15 cellular contexts compared by ENCODE assay signal in the genomic region with DNA sequence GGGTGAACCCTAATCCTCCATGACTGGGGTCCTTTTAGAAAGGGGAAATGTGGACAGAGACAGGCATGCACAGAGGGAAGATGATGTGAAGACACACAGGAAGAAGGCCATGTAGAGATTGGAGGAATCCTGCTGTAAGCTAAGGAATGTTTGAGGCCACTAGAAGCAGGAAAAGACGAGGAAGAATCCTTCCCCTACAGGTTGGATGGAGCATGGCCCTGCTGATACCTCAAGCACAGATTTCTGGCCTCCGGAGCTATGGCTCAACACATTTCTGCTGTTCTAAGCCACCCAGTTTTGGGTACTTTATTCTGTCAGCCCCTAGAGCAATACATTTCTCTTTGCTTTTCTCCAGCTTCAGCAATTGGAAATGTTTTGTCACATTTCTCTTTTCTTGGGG.
"Had no signal": no experiment of that assay in that cellular context is flagged by ENCODE, and none has a peak within 500 bp of the region (broad histone marks: within the 10 kb centered on the region; RNA-seq: fewer than 3 reads in every experiment).

No MANE protein-coding gene starts in this region.

- H3K27me3 ChIP-seq: pancreas had no signal

- DNase-seq: activated CD4-positive, alpha-beta memory T cell treated with anti-CD3 and anti-CD28 coated beads, Interleukin-2, amount 10 ng/mL, durations not matched to agents 7 days and 5 days; activated CD4-positive, alpha-beta T cell treated with anti-CD3 and anti-CD28 coated beads for 1 hour; activated CD8-positive, alpha-beta memory T cell treated with anti-CD3 and anti-CD28 coated beads, Interleukin-2, amount 50 U/mL, for 48 hours; activated naive CD4-positive, alpha-beta T cell treated with Interleukin-2 at 50 U/mL for 16 hours; dermis blood vessel endothelial cell; foreskin fibroblast; glutamatergic neuron; mammary epithelial cell; natural killer cell; pancreas; stimulated activated CD4-positive, alpha-beta T cell treated with anti-CD3 and anti-CD28 coated beads, Interleukin-15, amount 100 ng/mL, for 24 hours; stimulated activated CD4-positive, alpha-beta T cell treated with anti-CD3 and anti-CD28 coated beads, Interleukin-4, amount 100 ng/mL, for 24 hours; stomach; T-helper 9 cell had no signal

- H3K4me3 ChIP-seq: pancreas, stomach, thoracic aorta had no signal

- H3K27ac Mint-ChIP-seq: activated CD4-positive, alpha-beta memory T cell treated with anti-CD3 and anti-CD28 coated beads, Interleukin-2, amount 10 ng/mL, durations not matched to agents 7 days and 5 days; natural killer cell had no signal

- H3K4me3 Mint-ChIP-seq: activated CD4-positive, alpha-beta memory T cell treated with anti-CD3 and anti-CD28 coated beads, Interleukin-2, amount 10 ng/mL, durations not matched to agents 7 days and 5 days; natural killer cell had no signal

- H3K36me3 ChIP-seq: pancreas, stomach, thoracic aorta had no signal

- H3K9me3 Mint-ChIP-seq: activated CD4-positive, alpha-beta memory T cell treated with anti-CD3 and anti-CD28 coated beads, Interleukin-2, amount 10 ng/mL, durations not matched to agents 7 days and 5 days; natural killer cell had no signal

- H3K4me1 Mint-ChIP-seq: activated CD4-positive, alpha-beta memory T cell treated with anti-CD3 and anti-CD28 coated beads, Interleukin-2, amount 10 ng/mL, durations not matched to agents 7 days and 5 days; natural killer cell had no signal

- H3K27me3 Mint-ChIP-seq: activated CD4-positive, alpha-beta memory T cell treated with anti-CD3 and anti-CD28 coated beads, Interleukin-2, amount 10 ng/mL, durations not matched to agents 7 days and 5 days had no signal

- H3K36me3 Mint-ChIP-seq: natural killer cell had no signal

- H3K27ac ChIP-seq: pancreas, stomach, thoracic aorta had no signal

- H3K9me3 ChIP-seq: pancreas, stomach, thoracic aorta had no signal
